ENCODE assay signal across 8 cellular contexts in the genomic region with DNA sequence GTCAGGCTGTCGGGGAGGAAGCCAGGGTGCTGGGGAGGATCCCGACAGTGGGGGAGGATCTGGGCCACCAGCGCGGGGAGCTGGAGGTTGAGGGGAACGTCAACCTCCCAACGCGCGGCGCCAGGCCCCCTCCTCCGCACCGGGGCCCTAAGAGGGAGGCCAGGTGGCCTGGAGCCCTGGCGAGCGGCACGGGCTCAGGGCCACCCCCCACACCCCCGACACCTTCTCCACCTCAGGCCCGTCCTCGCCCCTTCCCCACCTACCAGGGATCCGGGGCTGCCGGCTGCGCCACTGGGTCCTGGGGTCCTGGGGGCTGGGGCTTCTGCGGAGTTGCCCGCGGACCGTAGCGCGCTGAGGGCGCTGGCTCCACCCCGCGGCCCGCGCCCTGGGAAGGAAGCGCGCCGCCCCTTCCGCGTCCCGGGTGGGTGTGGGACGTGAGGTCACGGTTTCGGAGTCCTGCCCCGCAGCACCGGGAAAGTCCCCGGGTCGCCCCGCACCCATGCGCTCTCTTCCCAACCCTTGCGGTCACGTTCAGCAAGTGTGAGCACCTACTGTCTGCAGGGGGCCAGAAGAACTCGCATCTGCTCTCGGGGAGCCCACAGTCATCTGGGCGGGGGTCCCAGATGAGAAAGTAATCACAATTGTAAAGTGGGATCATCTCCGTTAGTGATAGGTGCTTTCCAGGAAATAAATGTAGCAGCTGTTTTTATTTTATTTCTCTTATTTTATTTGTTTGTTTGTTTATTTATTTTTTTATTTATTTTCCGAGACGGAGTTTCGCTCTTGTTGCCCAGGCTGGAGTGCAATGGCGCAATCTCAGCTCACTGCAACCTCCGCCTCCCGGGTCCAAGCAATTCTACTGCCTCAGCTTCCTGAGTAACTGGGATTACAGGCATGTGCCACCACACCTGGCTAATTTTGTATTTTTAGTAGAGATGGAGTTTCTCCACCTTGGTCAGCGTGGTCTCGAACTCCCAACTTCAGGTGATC. TPM values are rescaled to one million over a fixed set of nuclear protein-coding genes. Genes with fewer than 3 reads are reported as not detected.
DNase-seq lines count a peak whose midpoint lies in the region; ATAC-seq and TF ChIP-seq lines count a peak whose summit lies in the region.

A gene (minus strand): TSS at position 362 of the 990 bp plus-strand sequence. CDS start 13,335 bp downstream, outside the sequence.

- no peak for TF ChIP-seq CTCF in CD14-positive monocyte (IDR thresholded peaks at IDR 0.05)
- TF ChIP-seq CTCF in chondrocyte (IDR thresholded peaks at IDR 0.05), result peak; percentile 36

- peak within 1 kb of the TSS; percentile 96 for H3K4me3 Mint-ChIP-seq in CD14-positive monocyte
- peak within 1 kb of the TSS; percentile 78 for H3K4me3 Mint-ChIP-seq in chondrocyte (ENCODE audit: unreplicated experiment)

- ATAC-seq in GM19328 (IDR thresholded peaks at IDR 0.05; ENCODE audit: unreplicated experiment) (peak; percentile 66), GM21576 (IDR thresholded peaks at IDR 0.05; ENCODE audit: unreplicated experiment) (no peak)

- peak; percentile 90 for DNase-seq in CD14-positive monocyte (ENCODE audit: low spot score)
- DNase-seq in activated CD4-positive, alpha-beta T cell treated with anti-CD3 and anti-CD28 coated beads for 24 hours (ENCODE audit: low read depth in 2 of 2), result peak; percentile 62 to 76
- no peak for DNase-seq in chondrocyte (ENCODE audit: low spot score)
- peak; percentile 67 for DNase-seq in left kidney (ENCODE audit: low read depth, low spot score)
- DNase-seq in stimulated activated CD4-positive, alpha-beta T cell treated with anti-CD3 and anti-CD28 coated beads, Interleukin-4, amount 100 ng/mL, for 1 hour, result peak; percentile 84

- H3K36me3 Mint-ChIP-seq in CD14-positive monocyte, result peaks cover 8 to 10% of the 10 kb centered on the region in 2 donors
- no peaks in the 10 kb centered on the region for H3K36me3 Mint-ChIP-seq in chondrocyte (ENCODE audit: low read depth)

- intact Hi-C loops in CD14-positive monocyte (cut with micrococcal nuclease), result loop anchor here in 1 of 2 donors (2.0 to 5.0 kb wide), 2 partner anchors 21 to 36 kb away; a partner anchor contains a TSS

- peaks cover 0 to 6% (median 0%) of the 10 kb centered on the region in 3 donors for H3K27me3 Mint-ChIP-seq in CD14-positive monocyte (ENCODE audit: low read depth in 3 of 3)
- H3K27me3 Mint-ChIP-seq in chondrocyte (ENCODE audit: low read depth), result no peaks in the 10 kb centered on the region

- TF ChIP-seq RAD21 in Ishikawa (IDR thresholded peaks at IDR 0.05; ENCODE audit: low read depth), result no peak

- H3K4me1 Mint-ChIP-seq in CD14-positive monocyte (peaks cover 26% of the 10 kb centered on the region), chondrocyte (ENCODE audit: low read depth) (peaks cover 22% of the 10 kb centered on the region)

- H3K9me3 Mint-ChIP-seq in CD14-positive monocyte (no peaks in the 10 kb centered on the region), chondrocyte (ENCODE audit: low read depth) (no peaks in the 10 kb centered on the region)

- H3K27ac Mint-ChIP-seq in CD14-positive monocyte (peak within 1 kb of the TSS; percentile 91 to 98 (median 94)), chondrocyte (ENCODE audit: unreplicated experiment) (peak within 1 kb of the TSS; percentile 88)

- no peak for TF ChIP-seq EP300 in Ishikawa (IDR thresholded peaks at IDR 0.05; ENCODE audit: borderline replicate concordance)

TF ChIP-seq in Ishikawa, 13 proteins besides CTCF, POLR2A, EP300 and RAD21:
- TF ChIP-seq ZBTB7A (IDR thresholded peaks at IDR 0.05; ENCODE audit: low read depth) (peak; percentile 99), FOXM1 (IDR thresholded peaks at IDR 0.05; ENCODE audit: borderline replicate concordance, low read depth) (no peak), YY1 (IDR thresholded peaks at IDR 0.05; ENCODE audit: low read depth) (no peak), TAF1 (IDR thresholded peaks at IDR 0.05; ENCODE audit: low read depth) (peak; percentile 62), CREB1 (IDR thresholded peaks at IDR 0.05; ENCODE audit: low read depth) (no peak), EGR1 (IDR thresholded peaks at IDR 0.05) (no peak), NFIC (IDR thresholded peaks at IDR 0.05) (no peak), TCF12 (IDR thresholded peaks at IDR 0.05; ENCODE audit: low read depth) (no peak), TEAD4 (IDR thresholded peaks at IDR 0.05) (no peak), CEBPB (IDR thresholded peaks at IDR 0.05) (no peak)
- TF ChIP-seq, protein P1, sequence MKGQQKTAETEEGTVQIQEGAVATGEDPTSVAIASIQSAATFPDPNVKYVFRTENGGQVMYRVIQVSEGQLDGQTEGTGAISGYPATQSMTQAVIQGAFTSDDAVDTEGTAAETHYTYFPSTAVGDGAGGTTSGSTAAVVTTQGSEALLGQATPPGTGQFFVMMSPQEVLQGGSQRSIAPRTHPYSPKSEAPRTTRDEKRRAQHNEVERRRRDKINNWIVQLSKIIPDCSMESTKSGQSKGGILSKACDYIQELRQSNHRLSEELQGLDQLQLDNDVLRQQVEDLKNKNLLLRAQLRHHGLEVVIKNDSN (IDR thresholded peaks at IDR 0.05), result no peak
- TF ChIP-seq, protein P2, sequence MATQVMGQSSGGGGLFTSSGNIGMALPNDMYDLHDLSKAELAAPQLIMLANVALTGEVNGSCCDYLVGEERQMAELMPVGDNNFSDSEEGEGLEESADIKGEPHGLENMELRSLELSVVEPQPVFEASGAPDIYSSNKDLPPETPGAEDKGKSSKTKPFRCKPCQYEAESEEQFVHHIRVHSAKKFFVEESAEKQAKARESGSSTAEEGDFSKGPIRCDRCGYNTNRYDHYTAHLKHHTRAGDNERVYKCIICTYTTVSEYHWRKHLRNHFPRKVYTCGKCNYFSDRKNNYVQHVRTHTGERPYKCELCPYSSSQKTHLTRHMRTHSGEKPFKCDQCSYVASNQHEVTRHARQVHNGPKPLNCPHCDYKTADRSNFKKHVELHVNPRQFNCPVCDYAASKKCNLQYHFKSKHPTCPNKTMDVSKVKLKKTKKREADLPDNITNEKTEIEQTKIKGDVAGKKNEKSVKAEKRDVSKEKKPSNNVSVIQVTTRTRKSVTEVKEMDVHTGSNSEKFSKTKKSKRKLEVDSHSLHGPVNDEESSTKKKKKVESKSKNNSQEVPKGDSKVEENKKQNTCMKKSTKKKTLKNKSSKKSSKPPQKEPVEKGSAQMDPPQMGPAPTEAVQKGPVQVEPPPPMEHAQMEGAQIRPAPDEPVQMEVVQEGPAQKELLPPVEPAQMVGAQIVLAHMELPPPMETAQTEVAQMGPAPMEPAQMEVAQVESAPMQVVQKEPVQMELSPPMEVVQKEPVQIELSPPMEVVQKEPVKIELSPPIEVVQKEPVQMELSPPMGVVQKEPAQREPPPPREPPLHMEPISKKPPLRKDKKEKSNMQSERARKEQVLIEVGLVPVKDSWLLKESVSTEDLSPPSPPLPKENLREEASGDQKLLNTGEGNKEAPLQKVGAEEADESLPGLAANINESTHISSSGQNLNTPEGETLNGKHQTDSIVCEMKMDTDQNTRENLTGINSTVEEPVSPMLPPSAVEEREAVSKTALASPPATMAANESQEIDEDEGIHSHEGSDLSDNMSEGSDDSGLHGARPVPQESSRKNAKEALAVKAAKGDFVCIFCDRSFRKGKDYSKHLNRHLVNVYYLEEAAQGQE (IDR thresholded peaks at IDR 0.05; ENCODE audit: low read depth), result no peak
- TF ChIP-seq, protein P3, sequence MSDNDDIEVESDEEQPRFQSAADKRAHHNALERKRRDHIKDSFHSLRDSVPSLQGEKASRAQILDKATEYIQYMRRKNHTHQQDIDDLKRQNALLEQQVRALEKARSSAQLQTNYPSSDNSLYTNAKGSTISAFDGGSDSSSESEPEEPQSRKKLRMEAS (IDR thresholded peaks at IDR 0.05), result peak; percentile 61; the same call in 1 of the 2 replicates

RNA-seq across cellular contexts. Expression of the gene that starts here (rescaled TPM):
- polyA plus RNA-seq in CD14-positive monocyte, result 1 to 10 TPM; 5.9 to 9.2 TPM
- 6.8 to 13.2 TPM (median 12.3 TPM) in 3 replicates for total RNA-seq in chondrocyte
